10 cellular contexts compared by ENCODE assay signal in the genomic region with DNA sequence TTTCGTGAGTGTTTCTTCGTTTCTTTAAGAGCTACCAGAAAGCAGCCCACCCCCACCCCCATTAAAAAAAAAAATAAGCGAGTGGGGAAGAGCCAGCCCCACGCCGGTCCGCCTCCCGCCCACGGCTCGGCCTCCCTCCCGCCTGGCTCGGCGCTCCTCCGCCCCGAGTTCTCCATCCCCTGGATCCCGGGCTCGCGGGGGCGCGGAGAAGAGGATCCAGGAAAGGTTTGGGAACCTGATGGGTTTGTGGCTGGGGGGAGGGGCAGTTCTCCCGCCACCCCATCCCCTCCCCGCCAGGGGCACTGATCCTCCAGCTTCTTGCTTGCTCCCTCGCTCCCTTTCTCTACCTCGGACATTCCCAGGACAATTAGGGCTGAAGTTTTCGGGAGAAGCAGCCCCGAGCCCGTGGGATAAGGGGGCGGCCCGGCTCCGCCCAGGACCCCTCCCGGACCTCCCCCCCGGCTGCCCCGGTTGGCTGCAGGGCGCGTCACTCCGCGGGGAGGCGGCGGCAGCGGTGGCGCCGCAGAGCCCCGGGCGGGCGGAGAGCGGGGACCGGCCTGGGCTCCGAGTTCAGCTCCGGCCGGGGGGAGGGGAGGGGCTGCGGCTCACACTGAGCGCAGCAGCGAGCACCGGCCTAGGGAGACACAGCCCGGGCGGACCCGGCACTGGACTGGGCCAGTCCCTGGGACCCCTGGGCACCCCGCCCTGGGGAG. TPM values are rescaled to one million over a fixed set of nuclear protein-coding genes. Genes with fewer than 3 reads are reported as not detected.
A peak's percentile ranks its signal among the peaks of the same experiment; 100 is the strongest.
DNase-seq lines count a peak whose midpoint lies in the region; ATAC-seq, FAIRE-seq and TF ChIP-seq lines count a peak whose summit lies in the region.
"Had no signal": no experiment of that assay in that cellular context is flagged by ENCODE, and none has a peak within 500 bp of the region (broad histone marks: within the 10 kb centered on the region; RNA-seq: fewer than 3 reads in every experiment).

No MANE protein-coding gene starts in this region.

- FAIRE-seq in pancreas (lab: Jason Lieb, UNC), result no peak
- FAIRE-seq: K562 had no signal

- no peaks in the 10 kb centered on the region for H3K9me3 ChIP-seq in pancreas

- H3K4me1 ChIP-seq in pancreas, result peaks cover 4 to 19% (median 17%) of the 10 kb centered on the region in 3 donors

- H3K36me3 ChIP-seq in pancreas, result no peaks in the 10 kb centered on the region

- DNase-seq in GM10266 (ENCODE audit: extremely low spot score) (peak; percentile 55), RPMI8226 (peak; percentile 46), globus pallidus (ENCODE audit: low spot score) (peak; percentile 97), pancreas (peak in 5 of 6 donors; percentile 28 to 76 (median 56)), amniotic stem cell (lab: John Stamatoyannopoulos, UW) (no peak), T-helper 2 cell (no peak)

- TF ChIP-seq CTCF in GM10266 (IDR thresholded peaks at IDR 0.05; ENCODE audit: control insufficient read depth, insufficient read depth, low read depth, missing control alignments) (no peak), pancreas (IDR thresholded peaks at IDR 0.05) (no peak)

- H3K4me3 ChIP-seq in pancreas, result peak overlapping the region; percentile 12 to 52 (median 32)
- H3K4me3 ChIP-seq: K562, lung had no signal

- peak overlapping the region in 1 of 4 donors; percentile 23 for H3K27ac ChIP-seq in pancreas

- intact Hi-C loops in pancreas (cut with DNase I), result no loop called here

- H3K27me3 ChIP-seq in pancreas, result peaks cover 0 to 47% (median 22%) of the 10 kb centered on the region in 4 donors

- peak; percentile 53 to 76 (median 74) for ATAC-seq in pancreas
- no peak for ATAC-seq in GM19467 (IDR thresholded peaks at IDR 0.05; ENCODE audit: unreplicated experiment)
- ATAC-seq in HG03135 (IDR thresholded peaks at IDR 0.05; ENCODE audit: unreplicated experiment), result no peak
- ATAC-seq: K562 had no signal

- WGBS in pancreas, 2 donors, result 2 to 4% methylated on average over 54 to 57 of the region's 57 CpGs

RNA-seq across cellular contexts. Expression of a gene that starts 1.0 kb away (rescaled TPM):
- total RNA-seq in pancreas, result 1 to 10 TPM in 2 of 6 donors, under 1 TPM in 4; 0.39 to 1.1 (median 0.62) TPM
- polyA plus RNA-seq in pancreas, result 1 to 10 TPM in 1 of 2 donors, under 1 TPM in 1; 0.61 to 2.0 TPM
- total RNA-seq: K562 had no signal
- polyA plus RNA-seq: K562, lung had no signal

Comparison
In these comparisons a context has a peak if more than half of its experiments do, and no peak if none do; other contexts are left out.
1. DNase-seq: peak in GM10266 (single experiment), RPMI8226 (single experiment), globus pallidus (single experiment) and pancreas (5 of 6); none in amniotic stem cell (single experiment) and T-helper 2 cell (0 of 5).
2. ATAC-seq: peak in pancreas (4 of 4); none in GM19467 (single experiment) and HG03135 (single experiment).